9 cellular contexts compared by ENCODE assay signal in the genomic region with DNA sequence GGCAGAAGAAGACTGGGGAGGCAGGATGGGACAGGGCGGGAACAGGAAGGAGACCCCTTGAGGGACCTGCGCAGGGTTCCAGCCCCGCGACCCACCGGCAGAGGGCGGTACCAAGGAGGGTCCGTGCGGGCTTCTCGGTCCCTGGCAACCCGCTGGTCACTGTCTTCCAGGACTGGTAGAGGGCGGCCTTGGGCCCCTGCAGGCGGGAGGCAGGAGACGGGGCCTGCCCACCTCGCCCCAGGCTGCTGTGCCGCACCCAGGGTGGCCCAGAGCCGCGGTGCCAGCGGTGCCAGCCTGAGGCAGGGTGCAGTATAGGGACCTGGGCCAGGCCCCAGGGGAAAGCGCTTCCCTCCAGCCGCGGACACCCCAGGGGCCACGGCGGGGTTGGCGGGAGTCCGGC. TPM values are rescaled to one million over a fixed set of nuclear protein-coding genes. Genes with fewer than 3 reads are reported as not detected.
DNase-seq lines count a peak whose midpoint lies in the region; ATAC-seq and TF ChIP-seq lines count a peak whose summit lies in the region.
"Had no signal": no experiment of that assay in that cellular context is flagged by ENCODE, and none has a peak within 500 bp of the region (broad histone marks: within the 10 kb centered on the region; RNA-seq: fewer than 3 reads in every experiment).

No MANE protein-coding gene starts in this region.

- peak overlapping the region; percentile 22; the same call in 1 of the 2 replicates for H3K4me3 ChIP-seq in GM12865 (ENCODE audit: low read depth, low read length)
- H3K4me3 ChIP-seq in lower lobe of right lung = peak overlapping the region; percentile 31
- H3K4me3 ChIP-seq in Caco-2 (ENCODE audit: low read depth, low read length) = no peak overlapping the region
- H3K4me3 ChIP-seq: skin epidermis had no signal

- TF ChIP-seq CTCF in GM12865 (IDR thresholded peaks at IDR 0.05; ENCODE audit: insufficient read depth, low read depth, low read length, missing control alignments) (peak; percentile 77), lower lobe of right lung (IDR thresholded peaks at IDR 0.05) (peak; percentile 70), Caco-2 (IDR thresholded peaks at IDR 0.05; ENCODE audit: insufficient read depth in 1 of 2, low read depth in 1 of 2, low read length in 1 of 2, severe bottlenecking in 1 of 2, unreplicated experiment in 1 of 2) (no peak)

- H3K36me3 ChIP-seq in lower lobe of right lung = no peaks in the 10 kb centered on the region
- H3K36me3 ChIP-seq in Caco-2 (ENCODE audit: control insufficient read depth, insufficient read depth, low read length) = no peaks in the 10 kb centered on the region

- BruUV-seq in Caco-2 (replicated peaks; lab: Mats Ljungman, UMichigan) = no TSS peak

- DNase-seq in GM12865 (ENCODE audit: low read depth) = peak; percentile 69
- peak; percentile 67 for DNase-seq in activated CD4-positive, CD25-positive, alpha-beta regulatory T cell treated with anti-CD3 and anti-CD28 coated beads, Interleukin-2, amount 50 U/mL, for 72 hours
- peak; percentile 65 for DNase-seq in lower lobe of right lung
- peak; percentile 15 to 50 (median 22) for DNase-seq in stimulated activated CD4-positive, alpha-beta T cell treated with anti-CD3 and anti-CD28 coated beads, TNF-alpha, amount 100 ng/mL, for 48 hours (ENCODE audit: low read depth in 3 of 3)
- DNase-seq in Caco-2 = no peak
- no peak for DNase-seq in NCI-H2171 (lab: John Stamatoyannopoulos, UW)

- CTCF ChIA-PET in Caco-2 (lab: Charles Lee) = no interaction called here

- H3K9me3 ChIP-seq in lower lobe of right lung = no peaks in the 10 kb centered on the region
- no peaks in the 10 kb centered on the region for H3K9me3 ChIP-seq in Caco-2

- intact Hi-C loops in lower lobe of right lung (cut with DNase I) = no loop called here
- intact Hi-C loops in Caco-2 (cut with micrococcal nuclease; ENCODE audit: unreplicated experiment) = no loop called here

- POLR2A ChIA-PET in Caco-2 (lab: Charles Lee) = no interaction called here

- no peaks in the 10 kb centered on the region for H3K9me3 Mint-ChIP-seq in Caco-2 (ENCODE audit: unreplicated experiment)

- H3K27me3 Mint-ChIP-seq in Caco-2 (ENCODE audit: insufficient read depth, unreplicated experiment) = no peaks in the 10 kb centered on the region

- H3K4me1 ChIP-seq in lower lobe of right lung (no peaks in the 10 kb centered on the region), Caco-2 (no peaks in the 10 kb centered on the region)

- H3K27me3 ChIP-seq in lower lobe of right lung (ENCODE audit: low read depth) (peaks cover 6% of the 10 kb centered on the region), Caco-2 (replicated peaks; ENCODE audit: control insufficient read depth, insufficient read depth, low read length) (no peaks in the 10 kb centered on the region)

- H3K27ac Mint-ChIP-seq in Caco-2 (ENCODE audit: unreplicated experiment) = no peak overlapping the region

- H3K27ac ChIP-seq in cingulate gyrus (ENCODE audit: low read depth, low read length) (peak overlapping the region; percentile 39), lower lobe of right lung (no peak overlapping the region)
- H3K27ac ChIP-seq: skin epidermis had no signal

- no peaks in the 10 kb centered on the region for H3K4me1 Mint-ChIP-seq in Caco-2 (ENCODE audit: low read depth, unreplicated experiment)

- ATAC-seq in lower lobe of right lung (peak; percentile 89), HG02623 (IDR thresholded peaks at IDR 0.05; ENCODE audit: unreplicated experiment) (no peak)

- no peak overlapping the region for H3K4me3 Mint-ChIP-seq in Caco-2 (ENCODE audit: unreplicated experiment)

- H3K36me3 Mint-ChIP-seq in Caco-2 (ENCODE audit: insufficient read depth, unreplicated experiment) = no peaks in the 10 kb centered on the region

RNA-seq across cellular contexts. Expression of gene NEURL3, which starts 34.5 kb away (rescaled TPM):
- total RNA-seq in lower lobe of right lung (0.27 TPM), Caco-2 (2022) (3.1 and 4.2 TPM in 2 replicates)

Comparison
In these comparisons a context has a peak if more than half of its experiments do, and no peak if none do; other contexts are left out.
1. DNase-seq: peak in GM12865 (single experiment), activated CD4-positive, CD25-positive, alpha-beta regulatory T cell treated with anti-CD3 and anti-CD28 coated beads, Interleukin-2, amount 50 U/mL, for 72 hours (single experiment), lower lobe of right lung (single experiment) and stimulated activated CD4-positive, alpha-beta T cell treated with anti-CD3 and anti-CD28 coated beads, TNF-alpha, amount 100 ng/mL, for 48 hours (3 of 3); none in Caco-2 (0 of 2) and NCI-H2171 (single experiment).
2. CTCF ChIP-seq: peak in GM12865 (single experiment) and lower lobe of right lung (single experiment); none in Caco-2 (0 of 2).